In genomic region chr16:14420721-14421488, GRCh38 we compare ENCODE assay signal across 20 cellular contexts.
DNase-seq lines count a peak whose midpoint lies in the region; ATAC-seq and TF ChIP-seq lines count a peak whose summit lies in the region.
"Had no signal": no experiment of that assay in that cellular context is flagged by ENCODE, and none has a peak within 500 bp of the region (broad histone marks: within the 10 kb centered on the region; RNA-seq: fewer than 3 reads in every experiment).

No MANE protein-coding gene starts in this region.

- no peaks in the 10 kb centered on the region for H3K27me3 ChIP-seq in MM.1S (replicated peaks; ENCODE audit: insufficient read depth, low read length)
- H3K27me3 ChIP-seq: BE2C had no signal

- TF ChIP-seq CTCF in C4-2B (conservative IDR thresholded peaks at IDR 0.05) (no peak), nephron progenitor cell (IDR thresholded peaks at IDR 0.05) (no peak), MM.1S (IDR thresholded peaks at IDR 0.05; ENCODE audit: low read length) (no peak)

- H3K4me1 ChIP-seq in MM.1S (ENCODE audit: low read length) = no peaks in the 10 kb centered on the region
- H3K4me1 ChIP-seq: BE2C had no signal

- ATAC-seq in T-helper 17 cell = no peak
- ATAC-seq in SK-N-SH treated with all-trans-retinoic acid at 6 μM for 48 hours = no peak
- no peak for ATAC-seq in HG02938 (IDR thresholded peaks at IDR 0.05; ENCODE audit: unreplicated experiment)

- H3K36me3 ChIP-seq in MM.1S (replicated peaks; ENCODE audit: insufficient read depth, low read length) = no peaks in the 10 kb centered on the region
- H3K36me3 ChIP-seq: BE2C had no signal

- H3K4me2 ChIP-seq in MM.1S (ENCODE audit: low read depth, low read length) = no peak overlapping the region

- no peak overlapping the region for H3K4me3 ChIP-seq in MM.1S (ENCODE audit: low read length)

- no peak overlapping the region for H2AFZ ChIP-seq in MM.1S (ENCODE audit: low read length)

- peaks cover 12% of the 10 kb centered on the region for H3K9me3 Mint-ChIP-seq in nephron progenitor cell

- H3K27ac ChIP-seq in C4-2B = peak overlapping the region; percentile 83; the same call in 1 of the 2 replicates
- H3K27ac ChIP-seq in MM.1S (ENCODE audit: low read length) = no peak overlapping the region

- H3K27ac Mint-ChIP-seq in T-helper 17 cell = peak overlapping the region; percentile 79
- peak overlapping the region; percentile 56 for H3K27ac Mint-ChIP-seq in nephron progenitor cell
- H3K27ac Mint-ChIP-seq: CD4-positive, alpha-beta T cell had no signal

- H3K4me3 Mint-ChIP-seq in T-helper 17 cell (no peak overlapping the region), nephron progenitor cell (no peak overlapping the region)
- H3K4me3 Mint-ChIP-seq: CD4-positive, alpha-beta T cell had no signal

- H3K9me3 ChIP-seq in T-helper 17 cell (ENCODE audit: control insufficient read depth, low read length, poor library complexity, severe bottlenecking) = no peaks in the 10 kb centered on the region
- no peaks in the 10 kb centered on the region for H3K9me3 ChIP-seq in MM.1S (replicated peaks; ENCODE audit: insufficient read depth, low read length)
- H3K9me3 ChIP-seq: BE2C had no signal

- H3K36me3 Mint-ChIP-seq in T-helper 17 cell (ENCODE audit: low read depth) (peaks cover 3% of the 10 kb centered on the region), nephron progenitor cell (ENCODE audit: low read depth) (peaks cover 9% of the 10 kb centered on the region)

- H3K4me1 Mint-ChIP-seq in T-helper 17 cell = no peaks in the 10 kb centered on the region
- peaks cover 25% of the 10 kb centered on the region for H3K4me1 Mint-ChIP-seq in nephron progenitor cell

- H3F3A ChIP-seq in MM.1S (ENCODE audit: insufficient read depth, low read length) = no peaks in the 10 kb centered on the region

- H3K79me2 ChIP-seq in MM.1S (ENCODE audit: low read length) = no peaks in the 10 kb centered on the region

- DNase-seq in T-helper 17 cell = no peak
- peak; percentile 79 for DNase-seq in left kidney (ENCODE audit: low read depth, low spot score)
- peak; percentile 30 for DNase-seq in nephron progenitor cell
- no peak for DNase-seq in MM.1S
- no peak for DNase-seq in NK-92 (lab: John Stamatoyannopoulos, UW; ENCODE audit: unreplicated experiment)
- DNase-seq: BE2C; CD4-positive, alpha-beta T cell; DMS153; GDM1; NCI-H1048; NCI-H1436 treated with DMSO at 0.1 percent for 48 hours; NCI-H2029; NCI-H2171; NCI-H510A; NCI-H748 treated with DMSO at 0.1 percent for 48 hours; OCI-M1; SIG-M5 had no signal

- no peaks in the 10 kb centered on the region for H3K9me2 ChIP-seq in MM.1S (replicated peaks; ENCODE audit: insufficient read depth, low read length)

- H3K27me3 Mint-ChIP-seq in T-helper 17 cell = no peaks in the 10 kb centered on the region
- H3K27me3 Mint-ChIP-seq in nephron progenitor cell (ENCODE audit: low read depth, poor library complexity) = peaks cover 12% of the 10 kb centered on the region
- H3K27me3 Mint-ChIP-seq: CD4-positive, alpha-beta T cell had no signal

- no peak overlapping the region for H3K9ac ChIP-seq in MM.1S (ENCODE audit: low read length)

- H4K20me1 ChIP-seq in MM.1S (ENCODE audit: insufficient read depth, low read length) = no peaks in the 10 kb centered on the region

TF ChIP-seq in SK-N-SH treated with all-trans-retinoic acid at 6 μM for 48 hours, 23 proteins besides CTCF, POLR2A, EP300 and RAD21:
- no peak for TF ChIP-seq ZNF565 (CRISPR knock-in tag; conservative IDR thresholded peaks at IDR 0.05; ENCODE audit: low read depth)
- no peak for TF ChIP-seq RARB (CRISPR knock-in tag; IDR thresholded peaks at IDR 0.05)
- TF ChIP-seq PPARA (CRISPR knock-in tag; IDR thresholded peaks at IDR 0.05; ENCODE audit: borderline replicate concordance) = no peak
- no peak for TF ChIP-seq BACH2 (CRISPR knock-in tag; IDR thresholded peaks at IDR 0.05; ENCODE audit: borderline replicate concordance)
- TF ChIP-seq TOX (CRISPR knock-in tag; IDR thresholded peaks at IDR 0.05; ENCODE audit: borderline replicate concordance) = no peak
- TF ChIP-seq ZC3H10 (CRISPR knock-in tag; IDR thresholded peaks at IDR 0.05) = no peak
- no peak for TF ChIP-seq ZFP30 (CRISPR knock-in tag; IDR thresholded peaks at IDR 0.05)

Comparison
In these comparisons a context has a peak if more than half of its experiments do, and no peak if none do; other contexts are left out.
1. DNase-seq: peak in left kidney (single experiment) and nephron progenitor cell (single experiment); none in T-helper 17 cell (0 of 3), MM.1S (single experiment) and NK-92 (single experiment).